30 cellular contexts compared by ENCODE assay signal in the genomic region with DNA sequence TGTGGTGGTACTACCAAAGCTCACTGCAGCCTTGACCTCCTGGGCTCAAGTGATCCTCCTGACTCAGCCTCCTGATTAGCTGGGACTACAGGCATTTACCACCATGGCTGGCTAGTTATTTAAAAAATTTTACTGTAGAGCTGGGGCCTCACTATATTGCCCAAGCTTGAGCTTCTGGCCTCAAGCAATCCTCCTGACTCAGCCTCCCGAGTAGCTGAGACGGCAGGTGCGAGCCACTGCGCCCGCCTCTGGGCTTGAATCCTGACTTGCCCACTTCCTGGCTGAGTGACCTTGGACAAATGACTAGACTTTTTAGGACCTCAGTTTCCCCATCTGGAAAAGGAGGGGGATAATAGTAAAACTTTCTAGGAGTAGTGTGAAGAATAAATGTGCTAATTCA.
"Had no signal": no experiment of that assay in that cellular context is flagged by ENCODE, and none has a peak within 500 bp of the region (broad histone marks: within the 10 kb centered on the region; RNA-seq: fewer than 3 reads in every experiment).

No MANE protein-coding gene starts in this region.

- H3K27ac ChIP-seq: brain microvascular endothelial cell, coronary artery had no signal

- H3K27ac Mint-ChIP-seq: activated CD4-positive, alpha-beta memory T cell treated with anti-CD3 and anti-CD28 coated beads for 36 hours; activated CD4-positive, alpha-beta T cell treated with anti-CD3 and anti-CD28 coated beads for 36 hours; activated CD4-positive, alpha-beta T cell treated with anti-CD3 and anti-CD28 coated beads, Interleukin-2, amount 10 ng/mL, durations not matched to agents 24 days and 14 days; activated CD8-positive, alpha-beta memory T cell treated with anti-CD3 and anti-CD28 coated beads, Interleukin-2, amount 10 ng/mL, durations not matched to agents 7 days and 5 days; activated CD8-positive, alpha-beta T cell treated with anti-CD3 and anti-CD28 coated beads, Interleukin-2, amount 10 ng/mL, durations not matched to agents 7 days and 5 days; activated naive CD4-positive, alpha-beta T cell treated with anti-CD3 and anti-CD28 coated beads, Interleukin-2, amount 10 ng/mL, durations not matched to agents 7 days and 5 days; activated naive CD4-positive, alpha-beta T cell treated with anti-CD3 and anti-CD28 coated beads, Interleukin-2, amount 50 U/mL, for 72 hours; activated naive CD8-positive, alpha-beta T cell treated with anti-CD3 and anti-CD28 coated beads, Interleukin-2, amount 10 ng/mL, durations not matched to agents 7 days and 5 days; activated T-helper 1 cell treated with anti-CD3 and anti-CD28 coated beads, Interleukin-12 subunit alpha, Interleukin-12 subunit beta, Interleukin-2, Interleukin-4 antibody, amounts not matched to agents 30 ng/mL and 10 ng/mL and 1 ng/mL, durations not matched to agents 14 hours and 24 hours and 36 hours; activated T-helper 2 cell treated with anti-CD3 and anti-CD28 coated beads, Interferon-gamma antibody, Interleukin-2, Interleukin-4, amounts not matched to agents 10 μg/mL and 5 μg/mL and 100 μg/mL, durations not matched to agents 14 hours and 24 hours and 36 hours; dendritic cell treated with granulocyte-macrophage colony-stimulating factor and Interleukin-4, amounts not matched to agents 40 ng/mL and 50 ng/mL, for 4 days; endodermal cell had no signal

- H3K9me3 Mint-ChIP-seq: activated CD4-positive, alpha-beta memory T cell treated with anti-CD3 and anti-CD28 coated beads for 36 hours; activated CD4-positive, alpha-beta T cell treated with anti-CD3 and anti-CD28 coated beads, Interleukin-2, amount 10 ng/mL, durations not matched to agents 24 days and 14 days; activated naive CD4-positive, alpha-beta T cell treated with anti-CD3 and anti-CD28 coated beads, Interleukin-2, amount 10 ng/mL, durations not matched to agents 7 days and 5 days; activated naive CD4-positive, alpha-beta T cell treated with anti-CD3 and anti-CD28 coated beads, Interleukin-2, amount 50 U/mL, for 72 hours; activated naive CD8-positive, alpha-beta T cell treated with anti-CD3 and anti-CD28 coated beads, Interleukin-2, amount 10 ng/mL, durations not matched to agents 7 days and 5 days; activated T-helper 1 cell treated with anti-CD3 and anti-CD28 coated beads, Interleukin-12 subunit alpha, Interleukin-12 subunit beta, Interleukin-2, Interleukin-4 antibody, amounts not matched to agents 30 ng/mL and 10 ng/mL and 1 ng/mL, durations not matched to agents 14 hours and 24 hours and 36 hours; activated T-helper 2 cell treated with anti-CD3 and anti-CD28 coated beads, Interferon-gamma antibody, Interleukin-2, Interleukin-4, amounts not matched to agents 10 μg/mL and 5 μg/mL and 100 μg/mL, durations not matched to agents 14 hours and 24 hours and 36 hours; central memory CD8-positive, alpha-beta T cell; dendritic cell treated with granulocyte-macrophage colony-stimulating factor and Interleukin-4, amounts not matched to agents 40 ng/mL and 50 ng/mL, for 4 days; endodermal cell had no signal

- H3K4me1 Mint-ChIP-seq: activated CD4-positive, alpha-beta T cell treated with anti-CD3 and anti-CD28 coated beads for 36 hours; activated CD4-positive, alpha-beta T cell treated with anti-CD3 and anti-CD28 coated beads, Interleukin-2, amount 10 ng/mL, durations not matched to agents 24 days and 14 days; activated CD8-positive, alpha-beta memory T cell treated with anti-CD3 and anti-CD28 coated beads, Interleukin-2, amount 10 ng/mL, durations not matched to agents 7 days and 5 days; activated naive CD4-positive, alpha-beta T cell treated with anti-CD3 and anti-CD28 coated beads, Interleukin-2, amount 10 ng/mL, durations not matched to agents 7 days and 5 days; activated naive CD8-positive, alpha-beta T cell treated with anti-CD3 and anti-CD28 coated beads, Interleukin-2, amount 10 ng/mL, durations not matched to agents 7 days and 5 days; central memory CD8-positive, alpha-beta T cell had no signal

- H3K36me3 ChIP-seq: brain microvascular endothelial cell, esophagus squamous epithelium had no signal

- H3K4me3 Mint-ChIP-seq: activated CD4-positive, alpha-beta memory T cell treated with anti-CD3 and anti-CD28 coated beads for 36 hours; activated CD4-positive, alpha-beta T cell treated with anti-CD3 and anti-CD28 coated beads for 36 hours; activated CD4-positive, alpha-beta T cell treated with anti-CD3 and anti-CD28 coated beads, Interleukin-2, amount 10 ng/mL, durations not matched to agents 24 days and 14 days; activated CD8-positive, alpha-beta memory T cell treated with anti-CD3 and anti-CD28 coated beads, Interleukin-2, amount 10 ng/mL, durations not matched to agents 7 days and 5 days; activated CD8-positive, alpha-beta T cell treated with anti-CD3 and anti-CD28 coated beads, Interleukin-2, amount 10 ng/mL, durations not matched to agents 7 days and 5 days; activated naive CD4-positive, alpha-beta T cell treated with anti-CD3 and anti-CD28 coated beads, Interleukin-2, amount 10 ng/mL, durations not matched to agents 7 days and 5 days; activated naive CD8-positive, alpha-beta T cell treated with anti-CD3 and anti-CD28 coated beads, Interleukin-2, amount 10 ng/mL, durations not matched to agents 7 days and 5 days; activated T-helper 1 cell treated with anti-CD3 and anti-CD28 coated beads, Interleukin-12 subunit alpha, Interleukin-12 subunit beta, Interleukin-2, Interleukin-4 antibody, amounts not matched to agents 30 ng/mL and 10 ng/mL and 1 ng/mL, durations not matched to agents 14 hours and 24 hours and 36 hours; central memory CD8-positive, alpha-beta T cell; dendritic cell treated with granulocyte-macrophage colony-stimulating factor and Interleukin-4, amounts not matched to agents 40 ng/mL and 50 ng/mL, for 4 days; endodermal cell had no signal

- H3K27me3 Mint-ChIP-seq: activated CD4-positive, alpha-beta T cell treated with anti-CD3 and anti-CD28 coated beads for 36 hours; activated CD8-positive, alpha-beta memory T cell treated with anti-CD3 and anti-CD28 coated beads, Interleukin-2, amount 10 ng/mL, durations not matched to agents 7 days and 5 days; activated naive CD8-positive, alpha-beta T cell treated with anti-CD3 and anti-CD28 coated beads, Interleukin-2, amount 10 ng/mL, durations not matched to agents 7 days and 5 days had no signal

- H3K9me3 ChIP-seq: esophagus squamous epithelium had no signal

- H3K36me3 Mint-ChIP-seq: activated CD4-positive, alpha-beta memory T cell treated with anti-CD3 and anti-CD28 coated beads for 36 hours; activated CD8-positive, alpha-beta memory T cell treated with anti-CD3 and anti-CD28 coated beads, Interleukin-2, amount 10 ng/mL, durations not matched to agents 7 days and 5 days; activated naive CD4-positive, alpha-beta T cell treated with anti-CD3 and anti-CD28 coated beads, Interleukin-2, amount 10 ng/mL, durations not matched to agents 7 days and 5 days; activated naive CD4-positive, alpha-beta T cell treated with anti-CD3 and anti-CD28 coated beads, Interleukin-2, amount 50 U/mL, for 72 hours; activated naive CD8-positive, alpha-beta T cell treated with anti-CD3 and anti-CD28 coated beads, Interleukin-2, amount 10 ng/mL, durations not matched to agents 7 days and 5 days had no signal

- ATAC-seq: activated CD4-positive, alpha-beta T cell treated with anti-CD3 and anti-CD28 coated beads for 36 hours; activated CD8-positive, alpha-beta memory T cell treated with anti-CD3 and anti-CD28 coated beads, Interleukin-2, amount 10 ng/mL, durations not matched to agents 7 days and 5 days; activated CD8-positive, alpha-beta T cell treated with anti-CD3 and anti-CD28 coated beads, Interleukin-2, amount 10 ng/mL, durations not matched to agents 7 days and 5 days; activated naive CD4-positive, alpha-beta T cell treated with anti-CD3 and anti-CD28 coated beads, Interleukin-2, amount 50 U/mL, for 72 hours had no signal

- DNase-seq: activated CD4-positive, alpha-beta memory T cell treated with anti-CD3 and anti-CD28 coated beads for 36 hours; activated CD4-positive, alpha-beta T cell treated with anti-CD3 and anti-CD28 coated beads for 36 hours; activated CD4-positive, alpha-beta T cell treated with anti-CD3 and anti-CD28 coated beads, Interleukin-2, amount 10 ng/mL, durations not matched to agents 24 days and 14 days; activated CD4-positive, CD25-positive, alpha-beta regulatory T cell; activated CD4-positive, CD25-positive, alpha-beta regulatory T cell treated with anti-CD3 and anti-CD28 coated beads, Interleukin-2, amount 50 U/mL, for 72 hours; activated CD8-positive, alpha-beta memory T cell treated with anti-CD3 and anti-CD28 coated beads, Interleukin-2, amount 10 ng/mL, durations not matched to agents 7 days and 5 days; activated CD8-positive, alpha-beta memory T cell treated with anti-CD3 and anti-CD28 coated beads, Interleukin-2, amount 50 U/mL, for 4 hours; activated CD8-positive, alpha-beta T cell treated with anti-CD3 and anti-CD28 coated beads, Interleukin-2, amount 10 ng/mL, durations not matched to agents 7 days and 5 days; activated gamma-delta T cell; activated naive CD4-positive, alpha-beta T cell; activated naive CD4-positive, alpha-beta T cell treated with anti-CD3 and anti-CD28 coated beads, Interleukin-2, amount 10 ng/mL, durations not matched to agents 7 days and 5 days; activated naive CD8-positive, alpha-beta T cell treated with anti-CD3 and anti-CD28 coated beads, Interleukin-2, amount 10 ng/mL, durations not matched to agents 7 days and 5 days; activated T-cell treated with anti-CD3 and anti-CD28 coated beads, Interleukin-2, amount 50 U/mL, for 1 hour; activated T-cell treated with anti-CD3 and anti-CD28 coated beads, Interleukin-2, amount 50 U/mL, for 48 hours; anterior cingulate cortex; brain microvascular endothelial cell; dorsolateral prefrontal cortex; effector memory CD4-positive, alpha-beta T cell; endodermal cell; erythroblast; esophagus squamous epithelium; foreskin melanocyte; head of caudate nucleus; T-helper 2 cell had no signal

- H3K4me3 ChIP-seq: coronary artery, dorsolateral prefrontal cortex, esophagus squamous epithelium had no signal

- H3K27me3 ChIP-seq: brain microvascular endothelial cell, dorsolateral prefrontal cortex, esophagus squamous epithelium had no signal
